Comparison of ENCODE assay signal across 1 cellular context in genomic region chr22:23896166-23896522, GRCh38.
TF ChIP-seq lines count a peak whose summit lies in the region.

No MANE protein-coding gene starts in this region.

TF ChIP-seq in H1, 55 proteins besides CTCF, POLR2A, EP300 and RAD21:
- TF ChIP-seq PHF8 (conservative IDR thresholded peaks at IDR 0.05; ENCODE audit: low read depth, low read length) (no peak), CHD7 (IDR thresholded peaks at IDR 0.05; ENCODE audit: insufficient replicate concordance, low read length) (no peak), RNF2 (IDR thresholded peaks at IDR 0.05; ENCODE audit: borderline replicate concordance, low read depth, low read length, missing control alignments, poor library complexity, severe bottlenecking) (no peak), SIRT6 (IDR thresholded peaks at IDR 0.05; ENCODE audit: low read length) (no peak), POLR2AphosphoS5 (IDR thresholded peaks at IDR 0.05; ENCODE audit: low read depth, low read length) (0 out of 2 replicates have a peak, but pooled peaks have one; percentile 4)
